8 cellular contexts compared by ENCODE assay signal in the genomic region with DNA sequence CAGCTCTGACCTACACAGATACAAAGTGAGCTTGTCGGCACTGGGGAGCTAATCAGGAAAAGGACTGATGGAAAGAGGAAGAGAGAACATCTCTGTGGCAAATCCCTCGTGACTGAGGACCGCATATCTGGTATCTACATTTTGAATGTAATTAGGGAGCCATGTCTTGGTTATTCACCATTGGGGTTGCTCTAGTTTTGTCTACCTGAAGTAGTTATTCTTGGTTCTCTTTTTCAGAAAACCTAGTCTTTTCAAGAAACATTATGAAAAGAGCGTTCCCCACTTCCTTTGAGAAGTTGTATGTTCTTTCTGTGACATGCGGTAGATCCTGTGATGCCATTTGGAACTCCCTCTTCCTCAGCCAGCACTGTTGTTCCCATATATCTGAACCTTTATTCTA.
A peak's percentile ranks its signal among the peaks of the same experiment; 100 is the strongest.
DNase-seq lines count a peak whose midpoint lies in the region; ATAC-seq and TF ChIP-seq lines count a peak whose summit lies in the region.

No MANE protein-coding gene starts in this region.

- peak overlapping the region; percentile 78 for H3K4me3 Mint-ChIP-seq in stimulated activated naive CD8-positive, alpha-beta T cell treated with anti-CD3 and anti-CD28 coated beads, Interleukin-15, Interleukin-2, amounts not matched to agents 100 ng/mL and 50 ng/mL, for 24 hours
- H3K4me3 Mint-ChIP-seq in activated CD4-positive, alpha-beta memory T cell treated with anti-CD3 and anti-CD28 coated beads for 36 hours = peak overlapping the region; percentile 67

- intact Hi-C loops in activated CD4-positive, alpha-beta memory T cell treated with anti-CD3 and anti-CD28 coated beads for 36 hours (cut with micrococcal nuclease) = loop anchor here (1.0 to 2.0 kb wide), 4 partner anchors 11 to 103 kb away; no protein-coding TSS in a partner anchor
- intact Hi-C loops in upper lobe of right lung (cut with DNase I) (no loop called here), A673 (cut with micrococcal nuclease; ENCODE audit: unreplicated experiment) (no loop called here), aorta (cut with DNase I) (loop anchor here in 1 of 2 donors (5.0 kb wide), 1 partner anchor 34 kb away; no protein-coding TSS in a partner anchor)

- H3K27ac Mint-ChIP-seq in stimulated activated naive CD8-positive, alpha-beta T cell treated with anti-CD3 and anti-CD28 coated beads, Interleukin-15, Interleukin-2, amounts not matched to agents 100 ng/mL and 50 ng/mL, for 24 hours = peak overlapping the region; percentile 92
- H3K27ac Mint-ChIP-seq in activated CD4-positive, alpha-beta memory T cell treated with anti-CD3 and anti-CD28 coated beads for 36 hours = peak overlapping the region; percentile 79

- H3K27me3 ChIP-seq in upper lobe of right lung (no peaks in the 10 kb centered on the region), A673 (replicated peaks; ENCODE audit: insufficient read depth, low read depth, low read length, poor library complexity) (no peaks in the 10 kb centered on the region), aorta (ENCODE audit: control insufficient read depth in 1 of 2, insufficient read depth in 2 of 2, low read length in 1 of 2) (no peaks in the 10 kb centered on the region)

- H3K36me3 ChIP-seq in upper lobe of right lung (no peaks in the 10 kb centered on the region), A673 (ENCODE audit: insufficient read depth, low read length, poor library complexity, severe bottlenecking) (no peaks in the 10 kb centered on the region), aorta (ENCODE audit: control insufficient read depth in 1 of 2, insufficient read depth in 2 of 2, low read length in 1 of 2) (no peaks in the 10 kb centered on the region)

- H3K27ac ChIP-seq in upper lobe of right lung = no peak overlapping the region
- no peak overlapping the region for H3K27ac ChIP-seq in A673 (ENCODE audit: low read depth, low read length, poor library complexity, severe bottlenecking)
- no peak overlapping the region for H3K27ac ChIP-seq in aorta (ENCODE audit: low read depth in 1 of 2, low read length in 2 of 2)

- peaks cover 36% of the 10 kb centered on the region for H3K36me3 Mint-ChIP-seq in stimulated activated naive CD8-positive, alpha-beta T cell treated with anti-CD3 and anti-CD28 coated beads, Interleukin-15, Interleukin-2, amounts not matched to agents 100 ng/mL and 50 ng/mL, for 24 hours (ENCODE audit: low read depth)
- H3K36me3 Mint-ChIP-seq in activated CD4-positive, alpha-beta memory T cell treated with anti-CD3 and anti-CD28 coated beads for 36 hours = peaks cover 15% of the 10 kb centered on the region

- H3K4me1 ChIP-seq in upper lobe of right lung (peaks cover 7% of the 10 kb centered on the region), A673 (ENCODE audit: insufficient read depth, low read length, poor library complexity, severe bottlenecking) (peaks cover 5% of the 10 kb centered on the region), aorta (ENCODE audit: control insufficient read depth in 1 of 2, insufficient read depth in 2 of 2, low read length in 2 of 2) (peaks cover 4 to 15% of the 10 kb centered on the region in 2 donors)

- no peaks in the 10 kb centered on the region for H3K9me3 Mint-ChIP-seq in stimulated activated naive CD8-positive, alpha-beta T cell treated with anti-CD3 and anti-CD28 coated beads, Interleukin-15, Interleukin-2, amounts not matched to agents 100 ng/mL and 50 ng/mL, for 24 hours
- H3K9me3 Mint-ChIP-seq in activated CD4-positive, alpha-beta memory T cell treated with anti-CD3 and anti-CD28 coated beads for 36 hours = no peaks in the 10 kb centered on the region

- no peaks in the 10 kb centered on the region for H3K9me3 ChIP-seq in upper lobe of right lung
- no peaks in the 10 kb centered on the region for H3K9me3 ChIP-seq in A673 (ENCODE audit: low read depth, low read length, poor library complexity, severe bottlenecking)
- H3K9me3 ChIP-seq in aorta (ENCODE audit: control insufficient read depth, low read length) = no peaks in the 10 kb centered on the region

- H3K27me3 Mint-ChIP-seq in stimulated activated naive CD8-positive, alpha-beta T cell treated with anti-CD3 and anti-CD28 coated beads, Interleukin-15, Interleukin-2, amounts not matched to agents 100 ng/mL and 50 ng/mL, for 24 hours = no peaks in the 10 kb centered on the region
- no peaks in the 10 kb centered on the region for H3K27me3 Mint-ChIP-seq in activated CD4-positive, alpha-beta memory T cell treated with anti-CD3 and anti-CD28 coated beads for 36 hours

- ATAC-seq in stimulated activated naive CD8-positive, alpha-beta T cell treated with anti-CD3 and anti-CD28 coated beads, Interleukin-15, Interleukin-2, amounts not matched to agents 100 U/mL and 50 U/mL, for 24 hours = no peak
- ATAC-seq in HG02981 (IDR thresholded peaks at IDR 0.05; ENCODE audit: unreplicated experiment) (peak; percentile 89), upper lobe of right lung (peak; percentile 57), aorta (ENCODE audit: low FRiP score) (no peak)

- H3K4me1 Mint-ChIP-seq in stimulated activated naive CD8-positive, alpha-beta T cell treated with anti-CD3 and anti-CD28 coated beads, Interleukin-15, Interleukin-2, amounts not matched to agents 100 ng/mL and 50 ng/mL, for 24 hours (ENCODE audit: low read depth) = peaks cover 99% of the 10 kb centered on the region
- peaks cover 83% of the 10 kb centered on the region for H3K4me1 Mint-ChIP-seq in activated CD4-positive, alpha-beta memory T cell treated with anti-CD3 and anti-CD28 coated beads for 36 hours (ENCODE audit: low read depth)

- TF ChIP-seq CTCF in upper lobe of right lung (IDR thresholded peaks at IDR 0.05) (no peak), A673 (conservative IDR thresholded peaks at IDR 0.05; ENCODE audit: low read depth, low read length) (no peak)

- WGBS in aorta, 2 donors = 92 to 96% methylated on average over 5 of the region's 5 CpGs

- H3K4me3 ChIP-seq in upper lobe of right lung (no peak overlapping the region), A673 (ENCODE audit: low read depth, low read length, poor library complexity, severe bottlenecking) (no peak overlapping the region), aorta (ENCODE audit: low read length in 2 of 2) (no peak overlapping the region)

- BruUV-seq in A673 (replicated peaks; lab: Mats Ljungman, UMichigan) = no TSS peak

- DNase-seq in stimulated activated naive CD8-positive, alpha-beta T cell treated with anti-CD3 and anti-CD28 coated beads, Interleukin-15, Interleukin-2, amounts not matched to agents 100 U/mL and 50 U/mL, for 24 hours = no peak
- no peak for DNase-seq in activated CD4-positive, alpha-beta memory T cell treated with anti-CD3 and anti-CD28 coated beads for 36 hours
- DNase-seq in upper lobe of right lung (no peak), inferior parietal cortex (ENCODE audit: extremely low spot score) (no peak), A673 (ENCODE audit: low spot score) (no peak), aorta (no peak)

- POLR2A ChIA-PET in activated CD4-positive, alpha-beta memory T cell treated with anti-CD3 and anti-CD28 coated beads for 36 hours (lab: Charles Lee) = interaction anchor here (1.3 to 12.2 kb wide), 2 partner anchors 11 to 16 kb away, joined by 4 to 209 read pairs; no protein-coding TSS in a partner anchor
- POLR2A ChIA-PET in A673 (lab: Charles Lee; ENCODE audit: low non-redundant PET) = no interaction called here

- CTCF ChIA-PET in activated CD4-positive, alpha-beta memory T cell treated with anti-CD3 and anti-CD28 coated beads for 36 hours (lab: Charles Lee) = interaction anchor here (1.1 to 4.4 kb wide), 4 partner anchors 10 to 64 kb away, joined by 3 to 29 read pairs (median 6); no protein-coding TSS in a partner anchor
- CTCF ChIA-PET in A673 (lab: Charles Lee) = no interaction called here

Comparison
In these comparisons a context has a peak if more than half of its experiments do, and no peak if none do; other contexts are left out.
1. ATAC-seq: peak in HG02981 (single experiment) and upper lobe of right lung (single experiment); none in stimulated activated naive CD8-positive, alpha-beta T cell treated with anti-CD3 and anti-CD28 coated beads, Interleukin-15, Interleukin-2, amounts not matched to agents 100 U/mL and 50 U/mL, for 24 hours (single experiment) and aorta (single experiment).